Comparison of ENCODE assay signal across 8 cellular contexts in genomic region chr9:124218438-124219289, GRCh38. TPM values are rescaled to one million over a fixed set of nuclear protein-coding genes. Genes with fewer than 3 reads are reported as not detected.
DNase-seq lines count a peak whose midpoint lies in the region; ATAC-seq and TF ChIP-seq lines count a peak whose summit lies in the region.

No MANE protein-coding gene starts in this region.

- CTCF ChIA-PET in BJ (lab: Yijun Ruan, JAX): interaction anchor here (1.4 kb wide), 1 partner anchor 22 kb away, joined by 3 read pairs; no protein-coding TSS in a partner anchor

- H3K9me3 Mint-ChIP-seq in neural progenitor cell: no peaks in the 10 kb centered on the region

- H3K4me1 ChIP-seq in neural progenitor cell: no peaks in the 10 kb centered on the region

- TF ChIP-seq POLR2A in GM19193 (IDR thresholded peaks at IDR 0.05; ENCODE audit: extremely low read depth, insufficient read depth, insufficient read length): peak; percentile 28

- H3K4me2 ChIP-seq in neural progenitor cell: no peak overlapping the region

- ATAC-seq in HG03108 (IDR thresholded peaks at IDR 0.05; ENCODE audit: unreplicated experiment): peak; percentile 50

- no peak overlapping the region for H3K4me3 Mint-ChIP-seq in neural progenitor cell

- no peaks in the 10 kb centered on the region for H3K36me3 Mint-ChIP-seq in neural progenitor cell

- H3K79me2 ChIP-seq in neural progenitor cell (ENCODE audit: low read depth): no peaks in the 10 kb centered on the region

- H3K4me3 ChIP-seq in BJ (ENCODE audit: low read depth, low read length) (no peak overlapping the region), cardiac fibroblast (replicated peaks in 1 of 2; ENCODE audit: low read depth in 2 of 2, low read length in 2 of 2) (no peak overlapping the region), neural progenitor cell (no peak overlapping the region)

- H3K36me3 ChIP-seq in BJ (ENCODE audit: control insufficient read depth, insufficient read depth, low read length) (no peaks in the 10 kb centered on the region), neural progenitor cell (no peaks in the 10 kb centered on the region)

- no peak overlapping the region for H3K9ac ChIP-seq in neural progenitor cell

- peak; percentile 21; the same call in 1 of the 2 replicates for TF ChIP-seq CTCF in BJ (IDR thresholded peaks at IDR 0.05; ENCODE audit: insufficient read depth, low read depth, low read length)
- peak; percentile 18 for TF ChIP-seq CTCF in cardiac fibroblast (IDR thresholded peaks at IDR 0.05; ENCODE audit: low read depth, low read length)
- no peak for TF ChIP-seq CTCF in neural progenitor cell (IDR thresholded peaks at IDR 0.05)

- POLR2A ChIA-PET in BJ (lab: Charles Lee): no interaction called here

- no peak overlapping the region for H3K27ac Mint-ChIP-seq in neural progenitor cell

- no peak overlapping the region for H3K27ac ChIP-seq in neural progenitor cell

- no peaks in the 10 kb centered on the region for H3K27me3 ChIP-seq in BJ (ENCODE audit: control insufficient read depth, insufficient read depth, low read length)
- no peaks in the 10 kb centered on the region for H3K27me3 ChIP-seq in neural progenitor cell

- H4K20me1 ChIP-seq in neural progenitor cell (ENCODE audit: low read depth): no peaks in the 10 kb centered on the region

- no peak overlapping the region for H2AFZ ChIP-seq in neural progenitor cell (replicated peaks)

- peaks cover 4% of the 10 kb centered on the region for H3K27me3 Mint-ChIP-seq in neural progenitor cell (ENCODE audit: insufficient read depth, low read depth)

- no peak for DNase-seq in BJ (ENCODE audit: low read depth)
- peak; percentile 45 for DNase-seq in RKO (ENCODE audit: low spot score)
- peak; percentile 45 to 63 for DNase-seq in cardiac fibroblast (ENCODE audit: low read depth in 2 of 2)
- DNase-seq in mucosa of gallbladder (ENCODE audit: low spot score): peak; percentile 79
- no peak for DNase-seq in neural progenitor cell (ENCODE audit: low spot score)
- no peak for DNase-seq in NCI-H1436 treated with DMSO at 0.1 percent for 48 hours (lab: John Stamatoyannopoulos, UW)

- no peaks in the 10 kb centered on the region for H3F3A ChIP-seq in neural progenitor cell (ENCODE audit: low read depth)

- H3K9me3 ChIP-seq in neural progenitor cell (ENCODE audit: low read depth): no peaks in the 10 kb centered on the region

- H3K4me1 Mint-ChIP-seq in neural progenitor cell: no peaks in the 10 kb centered on the region

RNA-seq across cellular contexts. Expression of gene NEK6, which starts 39.1 kb away (rescaled TPM):
- polyA plus RNA-seq in BJ (2011; rRNA removed): 71.1 and 73.6 TPM in 2 replicates
- polyA minus RNA-seq in BJ (2011; rRNA and poly(A)+ RNA removed): 72.5 and 76.5 TPM in 2 replicates
- total RNA-seq in mucosa of gallbladder (96.7 TPM), neural progenitor cell (ENCODE audit: low replicate concordance) (18.5 and 21.2 TPM in 2 replicates)

Comparison
In these comparisons a context has a peak if more than half of its experiments do, and no peak if none do; other contexts are left out.
1. DNase-seq: peak in RKO (single experiment), cardiac fibroblast (2 of 2) and mucosa of gallbladder (single experiment); none in BJ (single experiment), neural progenitor cell (single experiment) and NCI-H1436 treated with DMSO at 0.1 percent for 48 hours (single experiment).